In the genomic region with DNA sequence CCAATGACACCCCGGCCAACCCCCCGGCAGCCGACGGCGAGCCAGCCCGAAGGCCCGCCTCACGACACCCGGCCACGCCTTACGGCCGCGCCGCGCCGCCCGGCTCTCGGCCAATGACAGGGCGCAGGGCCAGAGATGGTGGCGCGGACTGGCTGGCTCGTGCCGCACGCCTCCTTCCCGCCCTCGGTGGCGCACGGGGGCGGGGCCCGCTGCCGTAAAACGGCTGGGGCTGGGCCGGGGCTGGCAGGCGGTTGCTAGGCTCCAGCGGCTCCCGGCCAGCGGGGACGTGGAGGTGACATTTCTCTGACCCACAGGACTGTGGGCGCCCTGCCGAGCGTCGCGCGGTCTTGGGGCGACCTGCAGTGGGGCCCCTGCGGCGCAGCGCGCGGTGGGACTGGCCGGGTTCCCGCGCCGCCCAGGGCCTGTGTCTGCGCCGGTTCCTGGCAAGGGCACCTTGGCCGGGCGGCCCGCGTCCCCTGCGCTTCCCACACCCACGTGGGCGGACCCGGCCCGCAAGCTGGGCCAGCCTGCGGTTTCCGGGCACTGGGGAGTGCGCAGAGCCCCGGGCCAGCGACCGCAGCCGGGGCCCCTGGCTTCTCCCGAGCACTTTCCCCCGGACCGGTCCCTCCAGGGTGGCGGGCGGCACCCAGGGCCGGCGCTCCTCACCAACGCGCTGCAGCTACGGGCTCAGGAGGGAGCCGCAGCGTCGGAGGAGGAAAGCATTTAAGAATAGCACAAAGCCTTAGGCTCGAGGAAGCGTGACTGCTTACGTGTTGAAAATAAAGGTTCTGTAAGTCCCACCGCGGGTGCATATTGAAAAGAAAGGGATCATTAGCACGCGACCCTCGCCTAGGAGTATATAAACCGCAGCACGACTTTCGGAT, we compare ENCODE assay signal across 1 cellular context.
TF ChIP-seq lines count a peak whose summit lies in the region.

Gene MPC1 (minus strand): TSS at position 8 of the 884 bp plus-strand sequence. CDS start 64 bp downstream, outside the sequence.

TF ChIP-seq in HepG2, 621 proteins besides CTCF, POLR2A, EP300 and RAD21 (continued from another document and continues in another):
- TF ChIP-seq ZNF318 (CRISPR knock-in tag; IDR thresholded peaks at IDR 0.05): no peak
- TF ChIP-seq ATAD3A (CRISPR knock-in tag; IDR thresholded peaks at IDR 0.05): no peak
- 0 out of 2 replicates have a peak, but pooled peaks have one; percentile 27 for TF ChIP-seq RFXANK (CRISPR knock-in tag; IDR thresholded peaks at IDR 0.05)
- peak; percentile 69 for TF ChIP-seq SMYD3 (CRISPR knock-in tag; IDR thresholded peaks at IDR 0.05)
- no peak for TF ChIP-seq ELK4 (CRISPR knock-in tag; IDR thresholded peaks at IDR 0.05; ENCODE audit: borderline replicate concordance)
- TF ChIP-seq NCOR1 (IDR thresholded peaks at IDR 0.05; ENCODE audit: borderline replicate concordance, low read length): no peak
- TF ChIP-seq, protein P1, sequence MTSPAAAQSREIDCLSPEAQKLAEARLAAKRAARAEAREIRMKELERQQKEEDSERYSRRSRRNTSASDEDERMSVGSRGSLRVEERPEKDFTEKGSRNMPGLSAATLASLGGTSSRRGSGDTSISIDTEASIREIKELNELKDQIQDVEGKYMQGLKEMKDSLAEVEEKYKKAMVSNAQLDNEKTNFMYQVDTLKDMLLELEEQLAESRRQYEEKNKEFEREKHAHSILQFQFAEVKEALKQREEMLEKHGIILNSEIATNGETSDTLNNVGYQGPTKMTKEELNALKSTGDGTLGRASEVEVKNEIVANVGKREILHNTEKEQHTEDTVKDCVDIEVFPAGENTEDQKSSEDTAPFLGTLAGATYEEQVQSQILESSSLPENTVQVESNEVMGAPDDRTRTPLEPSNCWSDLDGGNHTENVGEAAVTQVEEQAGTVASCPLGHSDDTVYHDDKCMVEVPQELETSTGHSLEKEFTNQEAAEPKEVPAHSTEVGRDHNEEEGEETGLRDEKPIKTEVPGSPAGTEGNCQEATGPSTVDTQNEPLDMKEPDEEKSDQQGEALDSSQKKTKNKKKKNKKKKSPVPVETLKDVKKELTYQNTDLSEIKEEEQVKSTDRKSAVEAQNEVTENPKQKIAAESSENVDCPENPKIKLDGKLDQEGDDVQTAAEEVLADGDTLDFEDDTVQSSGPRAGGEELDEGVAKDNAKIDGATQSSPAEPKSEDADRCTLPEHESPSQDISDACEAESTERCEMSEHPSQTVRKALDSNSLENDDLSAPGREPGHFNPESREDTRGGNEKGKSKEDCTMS (CRISPR knock-in tag; conservative IDR thresholded peaks at IDR 0.05): no peak
- TF ChIP-seq ARID3A (IDR thresholded peaks at IDR 0.05; ENCODE audit: low read depth, low read length): no peak; the same call in 1 of the 2 replicates
- TF ChIP-seq PHF8 (CRISPR knock-in tag; IDR thresholded peaks at IDR 0.05): peak; percentile 65; the same call in 1 of the 2 replicates
- no peak for TF ChIP-seq CBX5 (CRISPR knock-in tag; IDR thresholded peaks at IDR 0.05; ENCODE audit: borderline replicate concordance)
- peak; percentile 62; the same call in 1 of the 2 replicates for TF ChIP-seq KMT2B (CRISPR knock-in tag; IDR thresholded peaks at IDR 0.05)
- no peak for TF ChIP-seq ZNF672 (CRISPR knock-in tag; IDR thresholded peaks at IDR 0.05)
- TF ChIP-seq RBM22 (optimal IDR thresholded peaks at IDR 0.05; ENCODE audit: low read length): peak; percentile 14
- TF ChIP-seq, protein P2, sequence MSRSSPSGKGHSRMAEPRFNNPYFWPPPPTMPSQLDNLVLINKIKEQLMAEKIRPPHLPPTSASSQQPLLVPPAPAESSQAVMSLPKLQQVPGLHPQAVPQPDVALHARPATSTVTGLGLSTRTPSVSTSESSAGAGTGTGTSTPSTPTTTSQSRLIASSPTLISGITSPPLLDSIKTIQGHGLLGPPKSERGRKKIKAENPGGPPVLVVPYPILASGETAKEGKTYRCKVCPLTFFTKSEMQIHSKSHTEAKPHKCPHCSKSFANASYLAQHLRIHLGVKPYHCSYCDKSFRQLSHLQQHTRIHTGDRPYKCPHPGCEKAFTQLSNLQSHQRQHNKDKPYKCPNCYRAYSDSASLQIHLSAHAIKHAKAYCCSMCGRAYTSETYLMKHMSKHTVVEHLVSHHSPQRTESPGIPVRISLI (CRISPR knock-in tag; IDR thresholded peaks at IDR 0.05; ENCODE audit: borderline replicate concordance): no peak
- no peak; the same call in 1 of the 2 replicates for TF ChIP-seq ZNF12 (CRISPR knock-in tag; IDR thresholded peaks at IDR 0.05)
- TF ChIP-seq ZBTB49 (CRISPR knock-in tag; IDR thresholded peaks at IDR 0.05; ENCODE audit: borderline replicate concordance): no peak
- TF ChIP-seq, protein P3, sequence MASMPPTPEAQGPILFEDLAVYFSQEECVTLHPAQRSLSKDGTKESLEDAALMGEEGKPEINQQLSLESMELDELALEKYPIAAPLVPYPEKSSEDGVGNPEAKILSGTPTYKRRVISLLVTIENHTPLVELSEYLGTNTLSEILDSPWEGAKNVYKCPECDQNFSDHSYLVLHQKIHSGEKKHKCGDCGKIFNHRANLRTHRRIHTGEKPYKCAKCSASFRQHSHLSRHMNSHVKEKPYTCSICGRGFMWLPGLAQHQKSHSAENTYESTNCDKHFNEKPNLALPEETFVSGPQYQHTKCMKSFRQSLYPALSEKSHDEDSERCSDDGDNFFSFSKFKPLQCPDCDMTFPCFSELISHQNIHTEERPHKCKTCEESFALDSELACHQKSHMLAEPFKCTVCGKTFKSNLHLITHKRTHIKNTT (CRISPR knock-in tag; IDR thresholded peaks at IDR 0.05): no peak
- 0 out of 2 replicates have a peak, but pooled peaks have one; percentile 22 for TF ChIP-seq MIER3 (CRISPR knock-in tag; IDR thresholded peaks at IDR 0.05; ENCODE audit: borderline replicate concordance)
- no peak for TF ChIP-seq ZNF260 (CRISPR knock-in tag; IDR thresholded peaks at IDR 0.05; ENCODE audit: borderline replicate concordance, low read depth)
- peak; percentile 84 for TF ChIP-seq HOXD1 (CRISPR knock-in tag; IDR thresholded peaks at IDR 0.05)
- TF ChIP-seq ZNF746 (CRISPR knock-in tag; IDR thresholded peaks at IDR 0.05): no peak
- no peak; the same call in 1 of the 2 replicates for TF ChIP-seq KDM5B (CRISPR knock-in tag; IDR thresholded peaks at IDR 0.05; ENCODE audit: borderline replicate concordance)
- TF ChIP-seq, protein P4, sequence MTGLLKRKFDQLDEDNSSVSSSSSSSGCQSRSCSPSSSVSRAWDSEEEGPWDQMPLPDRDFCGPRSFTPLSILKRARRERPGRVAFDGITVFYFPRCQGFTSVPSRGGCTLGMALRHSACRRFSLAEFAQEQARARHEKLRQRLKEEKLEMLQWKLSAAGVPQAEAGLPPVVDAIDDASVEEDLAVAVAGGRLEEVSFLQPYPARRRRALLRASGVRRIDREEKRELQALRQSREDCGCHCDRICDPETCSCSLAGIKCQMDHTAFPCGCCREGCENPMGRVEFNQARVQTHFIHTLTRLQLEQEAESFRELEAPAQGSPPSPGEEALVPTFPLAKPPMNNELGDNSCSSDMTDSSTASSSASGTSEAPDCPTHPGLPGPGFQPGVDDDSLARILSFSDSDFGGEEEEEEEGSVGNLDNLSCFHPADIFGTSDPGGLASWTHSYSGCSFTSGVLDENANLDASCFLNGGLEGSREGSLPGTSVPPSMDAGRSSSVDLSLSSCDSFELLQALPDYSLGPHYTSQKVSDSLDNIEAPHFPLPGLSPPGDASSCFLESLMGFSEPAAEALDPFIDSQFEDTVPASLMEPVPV (CRISPR knock-in tag; IDR thresholded peaks at IDR 0.05): peak; percentile 72; the same call in 1 of the 2 replicates
